Comparison of ENCODE assay signal across 10 cellular contexts in the genomic region with DNA sequence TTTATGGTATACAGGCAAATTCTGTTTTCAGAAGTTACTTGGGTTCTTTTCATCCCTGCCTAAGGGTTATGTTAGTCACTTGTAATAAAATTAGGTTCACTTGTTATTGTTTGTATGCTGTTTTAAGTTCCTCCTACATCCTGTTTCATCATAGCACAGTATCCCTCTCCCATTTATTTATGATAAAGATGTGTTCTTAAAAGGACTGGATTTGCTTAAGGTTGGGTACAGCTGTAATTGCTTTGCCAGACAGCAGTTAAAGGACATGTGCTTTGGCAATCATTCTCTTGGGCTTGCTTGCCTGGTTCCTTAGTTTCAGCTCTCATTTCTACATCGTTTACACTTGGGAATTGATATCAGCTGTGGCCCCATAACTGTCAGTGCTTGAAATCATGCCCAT. TPM values are rescaled to one million over a fixed set of nuclear protein-coding genes. Genes with fewer than 3 reads are reported as not detected.
DNase-seq lines count a peak whose midpoint lies in the region; ATAC-seq and TF ChIP-seq lines count a peak whose summit lies in the region.
"Had no signal": no experiment of that assay in that cellular context is flagged by ENCODE, and none has a peak within 500 bp of the region (broad histone marks: within the 10 kb centered on the region; RNA-seq: fewer than 3 reads in every experiment).

No MANE protein-coding gene starts in this region.

- peaks cover 49% of the 10 kb centered on the region for H3K4me1 Mint-ChIP-seq in T-helper 2 cell treated with Interferon-gamma antibody and Interleukin-4, amounts not matched to agents 5 μg/mL and 100 μg/mL, for 36 hours (ENCODE audit: low read depth)

- intact Hi-C loops in Right ventricle myocardium inferior (cut with DNase I), result no loop called here

- no peak overlapping the region for H3K4me3 Mint-ChIP-seq in T-helper 2 cell treated with Interferon-gamma antibody and Interleukin-4, amounts not matched to agents 5 μg/mL and 100 μg/mL, for 36 hours

- H3K27me3 ChIP-seq in right atrium auricular region, result no peaks in the 10 kb centered on the region
- H3K27me3 ChIP-seq in upper lobe of left lung, result no peaks in the 10 kb centered on the region

- H3K27ac Mint-ChIP-seq in T-helper 2 cell treated with Interferon-gamma antibody and Interleukin-4, amounts not matched to agents 5 μg/mL and 100 μg/mL, for 36 hours, result no peak overlapping the region

- H3K36me3 ChIP-seq in right atrium auricular region (no peaks in the 10 kb centered on the region), upper lobe of left lung (no peaks in the 10 kb centered on the region)
- H3K36me3 ChIP-seq: WERI-Rb-1 had no signal

- DNase-seq in Right ventricle myocardium inferior (ENCODE audit: missing footprints) (no peak), right atrium auricular region (ENCODE audit: low spot score) (no peak), NCI-H2081 (lab: John Stamatoyannopoulos, UW) (peak; percentile 24 to 53), fibroblast of mammary gland (ENCODE audit: low read depth) (peak; percentile 63), upper lobe of left lung (no peak), C1 segment of cervical spinal cord (lab: John Stamatoyannopoulos, UW) (no peak), NCI-H345 (lab: John Stamatoyannopoulos, UW) (no peak)
- DNase-seq in T-helper 2 cell treated with Interferon-gamma antibody and Interleukin-4, amounts not matched to agents 5 μg/mL and 100 μg/mL, for 36 hours (ENCODE audit: low spot score), result no peak
- DNase-seq: MM.1S, WERI-Rb-1 had no signal

- ATAC-seq in Right ventricle myocardium inferior (peak; percentile 57), upper lobe of left lung (ENCODE audit: low FRiP score in 2 of 2) (no peak)

- H3K27ac ChIP-seq in right atrium auricular region (peak overlapping the region in 1 of 2 donors; percentile 6), upper lobe of left lung (peak overlapping the region in 3 of 4 donors; percentile 0 to 23 (median 4))
- H3K27ac ChIP-seq: WERI-Rb-1 had no signal

- TF ChIP-seq CTCF in right atrium auricular region (IDR thresholded peaks at IDR 0.05), result no peak
- no peak for TF ChIP-seq CTCF in fibroblast of mammary gland (conservative IDR thresholded peaks at IDR 0.05; ENCODE audit: control insufficient read depth, insufficient read depth, low read depth, low read length)
- TF ChIP-seq CTCF in upper lobe of left lung (IDR thresholded peaks at IDR 0.05), result no peak

- H3K4me3 ChIP-seq in right atrium auricular region (no peak overlapping the region), fibroblast of mammary gland (ENCODE audit: control insufficient read depth, low read depth, low read length) (no peak overlapping the region), upper lobe of left lung (no peak overlapping the region)

- H3K4me1 ChIP-seq in right atrium auricular region (peaks cover 0 to 28% of the 10 kb centered on the region in 2 donors), upper lobe of left lung (peaks cover 37 to 60% (median 44%) of the 10 kb centered on the region in 4 donors)

- H3K9me3 ChIP-seq in right atrium auricular region (no peaks in the 10 kb centered on the region), upper lobe of left lung (no peaks in the 10 kb centered on the region)

- H3K9me3 Mint-ChIP-seq in T-helper 2 cell treated with Interferon-gamma antibody and Interleukin-4, amounts not matched to agents 5 μg/mL and 100 μg/mL, for 36 hours, result no peaks in the 10 kb centered on the region

- no peaks in the 10 kb centered on the region for H3K27me3 Mint-ChIP-seq in T-helper 2 cell treated with Interferon-gamma antibody and Interleukin-4, amounts not matched to agents 5 μg/mL and 100 μg/mL, for 36 hours (ENCODE audit: low read depth)

- H3K36me3 Mint-ChIP-seq in T-helper 2 cell treated with Interferon-gamma antibody and Interleukin-4, amounts not matched to agents 5 μg/mL and 100 μg/mL, for 36 hours (ENCODE audit: low read depth), result peaks cover 3% of the 10 kb centered on the region

- TF ChIP-seq EP300 in upper lobe of left lung (IDR thresholded peaks at IDR 0.05), result no peak

- WGBS in upper lobe of left lung, 2 donors, result 35 to 48% methylated on average over 1 of the region's 1 CpG

- TF ChIP-seq POLR2A in upper lobe of left lung (IDR thresholded peaks at IDR 0.05), result no peak

RNA-seq across cellular contexts. Expression of a gene that starts 11.7 kb away (rescaled TPM):
- total RNA-seq in Right ventricle myocardium inferior, result 57.2 TPM
- total RNA-seq in right atrium auricular region, result 10 to 100 TPM; 49.8 to 51.8 TPM
- total RNA-seq in upper lobe of left lung, result 100 to 1,000 TPM in 4 of 6 donors, 10 to 100 TPM in 2; 50.3 to 131 (median 114) TPM

Comparison
In these comparisons a context has a peak if more than half of its experiments do, and no peak if none do; other contexts are left out.
1. DNase-seq: peak in NCI-H2081 (2 of 2) and fibroblast of mammary gland (single experiment); none in Right ventricle myocardium inferior (single experiment), right atrium auricular region (single experiment), upper lobe of left lung (0 of 2), T-helper 2 cell treated with Interferon-gamma antibody and Interleukin-4, amounts not matched to agents 5 μg/mL and 100 μg/mL, for 36 hours (single experiment), C1 segment of cervical spinal cord (0 of 14) and NCI-H345 (single experiment).